In genomic region chr7:29619111-29619510, GRCh38 we compare ENCODE assay signal across 9 cellular contexts. TPM values are rescaled to one million over a fixed set of nuclear protein-coding genes. Genes with fewer than 3 reads are reported as not detected.
"Had no signal": no experiment of that assay in that cellular context is flagged by ENCODE, and none has a peak within 500 bp of the region (broad histone marks: within the 10 kb centered on the region; RNA-seq: fewer than 3 reads in every experiment).

No MANE protein-coding gene starts in this region.

- DNase-seq: IMR-90, KBM-7, KG1 had no signal

- H3K27ac ChIP-seq: HL-60, KMS-11 had no signal

- FAIRE-seq: HepG2, HTR-8/SVneo had no signal

- ATAC-seq: HepG2 had no signal

- H3K4me2 ChIP-seq: KMS-11 had no signal

- H3K9ac ChIP-seq: KMS-11 had no signal

RNA-seq across cellular contexts. Expression of gene PRR15, which starts 55.5 kb away (rescaled TPM):
- total RNA-seq: HT1080, IMR-90 had no signal
- polyA plus RNA-seq: IgD-negative memory B cell, IMR-90 had no signal
